In genomic region chr19:14023404-14024235, GRCh38 we compare ENCODE assay signal across 6 cellular contexts. TPM values are rescaled to one million over a fixed set of nuclear protein-coding genes. Genes with fewer than 3 reads are reported as not detected.
DNase-seq lines count a peak whose midpoint lies in the region; ATAC-seq and TF ChIP-seq lines count a peak whose summit lies in the region.

No MANE protein-coding gene starts in this region.

- DNase-seq in OCI-LY7 (ENCODE audit: low spot score) (no peak), foreskin keratinocyte (no peak), NAMALWA (ENCODE audit: low spot score) (no peak), NCI-H774 (lab: John Stamatoyannopoulos, UW) (no peak)

- H3K9me3 ChIP-seq in OCI-LY7 (ENCODE audit: low read length): no peaks in the 10 kb centered on the region

- no peaks in the 10 kb centered on the region for H3K79me2 ChIP-seq in OCI-LY7 (ENCODE audit: insufficient read depth, low read depth, low read length)

- H3K36me3 ChIP-seq in OCI-LY7 (ENCODE audit: insufficient read depth, low read length): no peaks in the 10 kb centered on the region

- no peak overlapping the region for H3K4me2 ChIP-seq in OCI-LY7 (ENCODE audit: low read length)

- no peaks in the 10 kb centered on the region for H3K9me2 ChIP-seq in OCI-LY7 (ENCODE audit: insufficient read depth, low read length)

- TF ChIP-seq CTCF in GM12875 (IDR thresholded peaks at IDR 0.05; ENCODE audit: borderline replicate concordance, insufficient read depth, low read depth, low read length) (peak; percentile 58; the same call in 1 of the 2 replicates), OCI-LY7 (conservative IDR thresholded peaks at IDR 0.05; ENCODE audit: low read length) (peak; percentile 61), foreskin keratinocyte (conservative IDR thresholded peaks at IDR 0.05) (peak; percentile 65)

- H3K4me3 ChIP-seq in GM12875 (ENCODE audit: low read depth, low read length): no peak overlapping the region
- no peak overlapping the region for H3K4me3 ChIP-seq in OCI-LY7 (ENCODE audit: low read depth, low read length, poor library complexity, severe bottlenecking)

- peak; percentile 41 for ATAC-seq in foreskin keratinocyte
- ATAC-seq in HG02981 (IDR thresholded peaks at IDR 0.05; ENCODE audit: unreplicated experiment): no peak

- intact Hi-C loops in OCI-LY7 (cut with micrococcal nuclease; ENCODE audit: unreplicated experiment): no loop called here

- H3K4me1 ChIP-seq in OCI-LY7 (ENCODE audit: insufficient read depth, low read length, poor library complexity, severe bottlenecking) (peaks cover 21% of the 10 kb centered on the region), foreskin keratinocyte (no peaks in the 10 kb centered on the region)

- no peaks in the 10 kb centered on the region for H3K27me3 ChIP-seq in foreskin keratinocyte

- no peaks in the 10 kb centered on the region for H4K20me1 ChIP-seq in OCI-LY7 (ENCODE audit: insufficient read depth, low read length)

- no TSS peak for BruUV-seq in OCI-LY7 (replicated peaks; lab: Mats Ljungman, UMichigan)

- POLR2A ChIA-PET in OCI-LY7 (lab: Charles Lee): interaction anchor here (0.7 kb wide), 1 partner anchor 280 kb away, joined by 4 read pairs; no protein-coding TSS in a partner anchor

- H3K27ac ChIP-seq in OCI-LY7 (ENCODE audit: low read depth, low read length, poor library complexity, severe bottlenecking): no peak overlapping the region
- no peak overlapping the region for H3K27ac ChIP-seq in foreskin keratinocyte

- H2AFZ ChIP-seq in OCI-LY7 (ENCODE audit: low read length): peak overlapping the region; percentile 37; the same call in 1 of the 2 replicates

- CTCF ChIA-PET in OCI-LY7 (lab: Charles Lee; ENCODE audit: unreplicated experiment): no interaction called here

RNA-seq across cellular contexts. Expression of gene RLN3, which starts 4.3 kb away (rescaled TPM):
- not detected in 2 replicates for total RNA-seq in OCI-LY7 (2014; rRNA removed; shearing (Covaris generic))
- not detected in 2 replicates for total RNA-seq in OCI-LY7 (2022)
- not detected in 2 replicates for total RNA-seq in foreskin keratinocyte
- polyA plus RNA-seq in foreskin keratinocyte: not detected in 2 replicates

RNA-seq across cellular contexts. Expression of gene IL27RA, which starts 7.9 kb away (rescaled TPM):
- 5.2 and 6.7 TPM in 2 replicates for total RNA-seq in OCI-LY7 (2014; rRNA removed; shearing (Covaris generic))
- total RNA-seq in OCI-LY7 (2022) (6.0 and 9.0 TPM in 2 replicates), foreskin keratinocyte (7.8 and 8.3 TPM in 2 replicates)
- 6.5 and 6.7 TPM in 2 replicates for polyA plus RNA-seq in foreskin keratinocyte

RNA-seq across cellular contexts. Expression of gene RFX1, which starts 17.5 kb away (rescaled TPM):
- 3.5 and 4.4 TPM in 2 replicates for total RNA-seq in OCI-LY7 (2014; rRNA removed; shearing (Covaris generic))
- total RNA-seq in OCI-LY7 (2022) (13.8 and 17.4 TPM in 2 replicates), foreskin keratinocyte (4.2 and 4.6 TPM in 2 replicates)
- 3.2 and 3.7 TPM in 2 replicates for polyA plus RNA-seq in foreskin keratinocyte

RNA-seq across cellular contexts. Expression of gene PALM3, which starts 38.3 kb away (rescaled TPM):
- total RNA-seq in OCI-LY7 (2014; rRNA removed; shearing (Covaris generic)): 0.09 TPM in 1 of 2 replicates, not detected in the other
- not detected in 2 replicates for total RNA-seq in OCI-LY7 (2022)
- total RNA-seq in foreskin keratinocyte: not detected in 2 replicates
- 0.11 and 0.12 TPM in 2 replicates for polyA plus RNA-seq in foreskin keratinocyte

RNA-seq across cellular contexts. Expression of gene MISP3, which starts 49.0 kb away (rescaled TPM):
- 3.3 and 6.4 TPM in 2 replicates for total RNA-seq in OCI-LY7 (2014; rRNA removed; shearing (Covaris generic))
- total RNA-seq in OCI-LY7 (2022) (3.9 TPM in 2 replicates), foreskin keratinocyte (0.78 and 1.3 TPM in 2 replicates)
- polyA plus RNA-seq in foreskin keratinocyte: 1.3 and 1.7 TPM in 2 replicates
